Comparison of ENCODE assay signal across 10 cellular contexts in genomic region chr13:106513025-106513424, GRCh38. TPM values are rescaled to one million over a fixed set of nuclear protein-coding genes. Genes with fewer than 3 reads are reported as not detected.
DNase-seq lines count a peak whose midpoint lies in the region; ATAC-seq and TF ChIP-seq lines count a peak whose summit lies in the region.
"Had no signal": no experiment of that assay in that cellular context is flagged by ENCODE, and none has a peak within 500 bp of the region (broad histone marks: within the 10 kb centered on the region; RNA-seq: fewer than 3 reads in every experiment).

No MANE protein-coding gene starts in this region.

- H2BK15ac ChIP-seq in mesenchymal stem cell (ENCODE audit: low read depth, poor library complexity, severe bottlenecking): no peak overlapping the region

- peak overlapping the region; percentile 17 for H3K4me3 Mint-ChIP-seq in Calu3 (ENCODE audit: low read depth, unreplicated experiment)

- peak overlapping the region in 1 of 2 experiments; percentile 11 for H2BK12ac ChIP-seq in mesenchymal stem cell (ENCODE audit: low read length in 2 of 2)

- peaks cover 4% of the 10 kb centered on the region for H3K79me1 ChIP-seq in mesenchymal stem cell (replicated peaks; ENCODE audit: low read length, poor library complexity, severe bottlenecking)

- no peak overlapping the region for H3K18ac ChIP-seq in mesenchymal stem cell (ENCODE audit: low read depth in 1 of 2, low read length in 2 of 2)

- H3K9me3 ChIP-seq in mesenchymal stem cell (ENCODE audit: control insufficient read depth, low read length) (no peaks in the 10 kb centered on the region), right cardiac atrium (ENCODE audit: control insufficient read depth, low read length) (no peaks in the 10 kb centered on the region)

- 50% methylated on average over 3 of the region's 4 CpGs for WGBS in mesenchymal stem cell
- 73% methylated on average over 4 of the region's 4 CpGs for WGBS in right cardiac atrium

- no peak overlapping the region for H3K4me2 ChIP-seq in mesenchymal stem cell (ENCODE audit: low read length, poor library complexity, severe bottlenecking)

- intact Hi-C loops in Calu3 (cut with micrococcal nuclease; ENCODE audit: unreplicated experiment): no loop called here
- intact Hi-C loops in dorsolateral prefrontal cortex (cut with DNase I): no loop called here
- intact Hi-C loops in right cardiac atrium (cut with DNase I): no loop called here

- no peak overlapping the region for H2AFZ ChIP-seq in mesenchymal stem cell (ENCODE audit: low read depth, low read length)

- H3K27ac ChIP-seq in dorsolateral prefrontal cortex (peak overlapping the region in 53 of 59 donors; percentile 12 to 85 (median 56)), mesenchymal stem cell (ENCODE audit: low read length, poor library complexity, severe bottlenecking) (peak overlapping the region; percentile 16), right cardiac atrium (ENCODE audit: low read length) (no peak overlapping the region)

- H4K91ac ChIP-seq in mesenchymal stem cell (ENCODE audit: low read length): no peak overlapping the region

- DNase-seq in Calu3: no peak
- peak; percentile 74 for DNase-seq in NCI-H1105 (lab: John Stamatoyannopoulos, UW)
- no peak for DNase-seq in dorsolateral prefrontal cortex
- DNase-seq in mesenchymal stem cell: peak; percentile 39
- DNase-seq in NCI-H1048 (lab: John Stamatoyannopoulos, UW): no peak
- no peak for DNase-seq in midbrain (lab: John Stamatoyannopoulos, UW)
- DNase-seq in NCI-H524 treated with DMSO at 0.1 percent for 48 hours (lab: John Stamatoyannopoulos, UW): no peak
- DNase-seq in right cardiac atrium: no peak
- DNase-seq: activated naive CD4-positive, alpha-beta T cell; NCI-H187 treated with DMSO at 0.1 percent for 48 hours had no signal

- no TSS peak for BruUV-seq in Calu3 (replicated peaks; lab: Mats Ljungman, UMichigan)

- H3K4me1 ChIP-seq in mesenchymal stem cell (ENCODE audit: control insufficient read depth, insufficient read depth, low read depth, low read length) (peaks cover 6% of the 10 kb centered on the region), right cardiac atrium (ENCODE audit: control insufficient read depth, insufficient read depth, low read length) (peaks cover 7% of the 10 kb centered on the region)

- no peak overlapping the region for H4K8ac ChIP-seq in mesenchymal stem cell (ENCODE audit: low read length)

- no peaks in the 10 kb centered on the region for H3K9me3 Mint-ChIP-seq in Calu3 (ENCODE audit: low read depth, unreplicated experiment)

- H3K36me3 ChIP-seq in mesenchymal stem cell (ENCODE audit: control insufficient read depth in 1 of 2, insufficient read depth in 2 of 2, low read depth in 1 of 2, low read length in 2 of 2): peaks cover 0 to 11% of the 10 kb centered on the region in 2 experiments

- TF ChIP-seq CTCF in Calu3 (IDR thresholded peaks at IDR 0.05; ENCODE audit: unreplicated experiment) (no peak), dorsolateral prefrontal cortex (IDR thresholded peaks at IDR 0.05 in 54 of 56, conservative IDR thresholded peaks at IDR 0.05 in 2 of 56; ENCODE audit: low read depth in 1 of 56, partially characterized antibody in 56 of 56) (no peak)

- H3K27ac Mint-ChIP-seq in Calu3 (ENCODE audit: unreplicated experiment): peak overlapping the region; percentile 39

- no peak overlapping the region for H2BK120ac ChIP-seq in mesenchymal stem cell (ENCODE audit: low read depth, low read length)

- no peak overlapping the region for H3K23ac ChIP-seq in mesenchymal stem cell (ENCODE audit: low read length in 2 of 2)

- no peak overlapping the region for H3K9ac ChIP-seq in mesenchymal stem cell (ENCODE audit: low read length)

- H3K4me1 Mint-ChIP-seq in Calu3 (ENCODE audit: low read depth, unreplicated experiment): peaks cover 14% of the 10 kb centered on the region

- no peaks in the 10 kb centered on the region for H3K27me3 Mint-ChIP-seq in Calu3 (ENCODE audit: unreplicated experiment)

- ATAC-seq in right cardiac atrium: no peak

- no peak overlapping the region for H2BK5ac ChIP-seq in mesenchymal stem cell (ENCODE audit: low read depth, low read length, poor library complexity, severe bottlenecking)

- H3K27me3 ChIP-seq in dorsolateral prefrontal cortex (no peaks in the 10 kb centered on the region), mesenchymal stem cell (ENCODE audit: control insufficient read depth in 1 of 2, insufficient read depth in 1 of 2, low read length in 2 of 2) (no peaks in the 10 kb centered on the region), right cardiac atrium (ENCODE audit: control insufficient read depth, insufficient read depth) (no peaks in the 10 kb centered on the region)

- no peak overlapping the region for H3K4ac ChIP-seq in mesenchymal stem cell (ENCODE audit: low read depth in 1 of 2, low read length in 2 of 2)

- H3K4me3 ChIP-seq in dorsolateral prefrontal cortex (peak overlapping the region in 17 of 59 donors; percentile 7 to 43 (median 17)), mesenchymal stem cell (ENCODE audit: insufficient read depth in 1 of 2, low read depth in 1 of 2, low read length in 2 of 2) (no peak overlapping the region), right cardiac atrium (ENCODE audit: low read length) (no peak overlapping the region)

- no peak overlapping the region for H2AK5ac ChIP-seq in mesenchymal stem cell (ENCODE audit: low read length, severe bottlenecking)

- H3K36me3 Mint-ChIP-seq in Calu3 (ENCODE audit: insufficient read depth, unreplicated experiment): no peaks in the 10 kb centered on the region

- H3K14ac ChIP-seq in mesenchymal stem cell (ENCODE audit: low read length in 2 of 2): no peak overlapping the region

- CTCF ChIA-PET in Calu3 (lab: Charles Lee): no interaction called here

RNA-seq across cellular contexts. Expression of gene EFNB2, which starts 22.4 kb away (rescaled TPM):
- 14.3 and 16.9 TPM in 2 replicates for total RNA-seq in Calu3 (2022)
- total RNA-seq in dorsolateral prefrontal cortex: 10 to 100 TPM; 19.0 to 43.3 (median 29.8) TPM
- 12.2 TPM for polyA plus RNA-seq in mesenchymal stem cell (2013, experiment 1 of 2)
- 12.9 TPM for polyA plus RNA-seq in mesenchymal stem cell (2013, experiment 2 of 2)
- 10 to 100 TPM in 3 of 4 donors, 1 to 10 TPM in 1; 9.6 to 19.4 (median 14.6) TPM for total RNA-seq in right cardiac atrium
- polyA plus RNA-seq in right cardiac atrium: 10.7 TPM

RNA-seq across cellular contexts. Expression of gene ARGLU1, which starts 54.9 kb away (rescaled TPM):
- total RNA-seq in Calu3 (2022): 28.8 and 34.0 TPM in 2 replicates
- 100 to 1,000 TPM; 101 to 209 (median 139) TPM for total RNA-seq in dorsolateral prefrontal cortex
- 69.3 TPM for polyA plus RNA-seq in mesenchymal stem cell (2013, experiment 1 of 2)
- polyA plus RNA-seq in mesenchymal stem cell (2013, experiment 2 of 2): 65.2 TPM
- total RNA-seq in right cardiac atrium: 10 to 100 TPM; 44.2 to 63.0 (median 47.3) TPM
- polyA plus RNA-seq in right cardiac atrium: 49.9 TPM

Comparison
In these comparisons a context has a peak if more than half of its experiments do, and no peak if none do; other contexts are left out.
1. DNase-seq: peak in NCI-H1105 (single experiment) and mesenchymal stem cell (single experiment); none in Calu3 (single experiment), dorsolateral prefrontal cortex (0 of 10), NCI-H1048 (single experiment), midbrain (single experiment), NCI-H524 treated with DMSO at 0.1 percent for 48 hours (single experiment) and right cardiac atrium (0 of 3).